ENCODE assay signal across 19 cellular contexts in the genomic region with DNA sequence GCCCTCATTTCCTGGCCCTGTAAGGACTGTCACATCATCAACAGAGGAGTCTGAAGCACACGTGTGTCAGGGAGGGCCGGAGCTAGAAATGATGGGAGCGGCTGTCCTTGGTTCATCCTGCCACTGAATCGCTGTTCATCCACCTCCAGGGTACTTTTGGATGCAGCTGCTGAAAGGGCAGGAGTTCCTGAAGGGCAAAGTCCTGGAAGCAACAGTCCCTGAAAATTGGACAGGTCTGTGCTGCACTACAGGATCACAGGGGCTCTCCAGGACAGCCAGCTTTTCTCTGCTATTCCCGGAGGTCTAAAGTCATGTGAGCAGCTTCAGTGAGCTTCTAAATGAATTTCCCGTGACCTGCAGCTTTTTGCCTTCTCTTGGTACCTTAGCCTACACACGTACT. TPM values are rescaled to one million over a fixed set of nuclear protein-coding genes. Genes with fewer than 3 reads are reported as not detected.
DNase-seq lines count a peak whose midpoint lies in the region; ATAC-seq and TF ChIP-seq lines count a peak whose summit lies in the region.
"Had no signal": no experiment of that assay in that cellular context is flagged by ENCODE, and none has a peak within 500 bp of the region (broad histone marks: within the 10 kb centered on the region; RNA-seq: fewer than 3 reads in every experiment).

No MANE protein-coding gene starts in this region.

- no peak overlapping the region for H3K4me3 ChIP-seq in right lobe of liver
- H3K4me3 ChIP-seq: BLaER1, GM12878, GM23248 had no signal

- TF ChIP-seq POLR2A in right lobe of liver (IDR thresholded peaks at IDR 0.05) = no peak

- H3K27ac ChIP-seq in right lobe of liver = no peak overlapping the region
- H3K27ac ChIP-seq: BLaER1, GM23248, HL-60 had no signal

- peaks cover 2% of the 10 kb centered on the region for H3K36me3 Mint-ChIP-seq in activated T-cell treated with anti-CD3 and anti-CD28 coated beads, Interleukin-2, amount 50 U/mL, for 24 hours (ENCODE audit: low read depth)
- no peaks in the 10 kb centered on the region for H3K36me3 Mint-ChIP-seq in activated T-cell treated with anti-CD3 and anti-CD28 coated beads, Interleukin-2, amount 50 U/mL, for 72 hours (ENCODE audit: insufficient read depth in 2 of 2)
- H3K36me3 Mint-ChIP-seq in dendritic cell treated with granulocyte-macrophage colony-stimulating factor and Interleukin-4, amounts not matched to agents 40 ng/mL and 50 ng/mL, for 4 days (ENCODE audit: low read depth) = no peaks in the 10 kb centered on the region
- H3K36me3 Mint-ChIP-seq: IgD-negative memory B cell had no signal

- H3K4me3 Mint-ChIP-seq in activated T-cell treated with anti-CD3 and anti-CD28 coated beads, Interleukin-2, amount 50 U/mL, for 24 hours = no peak overlapping the region
- H3K4me3 Mint-ChIP-seq in activated T-cell treated with anti-CD3 and anti-CD28 coated beads, Interleukin-2, amount 50 U/mL, for 72 hours = no peak overlapping the region
- H3K4me3 Mint-ChIP-seq in dendritic cell treated with granulocyte-macrophage colony-stimulating factor and Interleukin-4, amounts not matched to agents 40 ng/mL and 50 ng/mL, for 4 days = no peak overlapping the region
- H3K4me3 Mint-ChIP-seq: CD14-positive monocyte, HFFc6, IgD-negative memory B cell had no signal

- H3K9me3 ChIP-seq in right lobe of liver = no peaks in the 10 kb centered on the region
- H3K9me3 ChIP-seq: BLaER1 had no signal

- H3K4me1 ChIP-seq in right lobe of liver = no peaks in the 10 kb centered on the region
- H3K4me1 ChIP-seq: BLaER1 had no signal

- DNase-seq in activated T-cell treated with anti-CD3 and anti-CD28 coated beads, Interleukin-2, amount 50 U/mL, for 24 hours = no peak
- no peak for DNase-seq in activated T-cell treated with anti-CD3 and anti-CD28 coated beads, Interleukin-2, amount 50 U/mL, for 72 hours
- DNase-seq in right lobe of liver (no peak), dedifferentiated amniotic fluid mesenchymal stem cell (ENCODE audit: extremely low spot score) (no peak), cortex of kidney (lab: John Stamatoyannopoulos, UW) (no peak), DMS 273 treated with DMSO at 0.1 percent for 48 hours (lab: John Stamatoyannopoulos, UW) (no peak)
- DNase-seq: 8988T; CD4-positive, alpha-beta memory T cell; DMS53; DND-41; EL; HFFc6 had no signal

- intact Hi-C loops in dendritic cell treated with granulocyte-macrophage colony-stimulating factor and Interleukin-4, amounts not matched to agents 40 ng/mL and 50 ng/mL, for 4 days (cut with micrococcal nuclease) = no loop called here
- intact Hi-C loops in right lobe of liver (cut with DNase I) = no loop called here

- WGBS in right lobe of liver (ENCODE audit: insufficient coverage, low coverage, low lambda C conversion rate, missing lambda C conversion rate) = 65% methylated on average over 3 of the region's 7 CpGs

- no peak for ATAC-seq in activated T-cell treated with anti-CD3 and anti-CD28 coated beads, Interleukin-2, amount 50 U/mL, for 72 hours (replicated peaks in 1 of 2)
- peak in 3 of 4 donors; percentile 35 to 46 (median 45) for ATAC-seq in right lobe of liver
- ATAC-seq: GM12878 had no signal

- H3K27me3 ChIP-seq in right lobe of liver = no peaks in the 10 kb centered on the region
- H3K27me3 ChIP-seq: BLaER1 had no signal

- H3K27me3 Mint-ChIP-seq in activated T-cell treated with anti-CD3 and anti-CD28 coated beads, Interleukin-2, amount 50 U/mL, for 24 hours = no peaks in the 10 kb centered on the region
- no peaks in the 10 kb centered on the region for H3K27me3 Mint-ChIP-seq in activated T-cell treated with anti-CD3 and anti-CD28 coated beads, Interleukin-2, amount 50 U/mL, for 72 hours (ENCODE audit: low read depth)
- peaks cover 2% of the 10 kb centered on the region for H3K27me3 Mint-ChIP-seq in dendritic cell treated with granulocyte-macrophage colony-stimulating factor and Interleukin-4, amounts not matched to agents 40 ng/mL and 50 ng/mL, for 4 days
- H3K27me3 Mint-ChIP-seq: CD4-positive, alpha-beta memory T cell; IgD-negative memory B cell had no signal

- TF ChIP-seq CTCF in right lobe of liver (IDR thresholded peaks at IDR 0.05) = no peak

- H3K9me3 Mint-ChIP-seq in activated T-cell treated with anti-CD3 and anti-CD28 coated beads, Interleukin-2, amount 50 U/mL, for 24 hours = no peaks in the 10 kb centered on the region
- no peaks in the 10 kb centered on the region for H3K9me3 Mint-ChIP-seq in activated T-cell treated with anti-CD3 and anti-CD28 coated beads, Interleukin-2, amount 50 U/mL, for 72 hours
- H3K9me3 Mint-ChIP-seq in dendritic cell treated with granulocyte-macrophage colony-stimulating factor and Interleukin-4, amounts not matched to agents 40 ng/mL and 50 ng/mL, for 4 days = no peaks in the 10 kb centered on the region
- H3K9me3 Mint-ChIP-seq: CD14-positive monocyte; CD4-positive, alpha-beta memory T cell; IgD-negative memory B cell had no signal

- H3K4me1 Mint-ChIP-seq in activated T-cell treated with anti-CD3 and anti-CD28 coated beads, Interleukin-2, amount 50 U/mL, for 24 hours (ENCODE audit: low read depth) = peaks cover 14% of the 10 kb centered on the region
- H3K4me1 Mint-ChIP-seq in activated T-cell treated with anti-CD3 and anti-CD28 coated beads, Interleukin-2, amount 50 U/mL, for 72 hours (ENCODE audit: low read depth) = peaks cover 12% of the 10 kb centered on the region
- H3K4me1 Mint-ChIP-seq in dendritic cell treated with granulocyte-macrophage colony-stimulating factor and Interleukin-4, amounts not matched to agents 40 ng/mL and 50 ng/mL, for 4 days (ENCODE audit: low read depth) = peaks cover 21% of the 10 kb centered on the region
- H3K4me1 Mint-ChIP-seq: IgD-negative memory B cell had no signal

- H3K36me3 ChIP-seq in right lobe of liver = no peaks in the 10 kb centered on the region
- H3K36me3 ChIP-seq: BLaER1 had no signal

- peak overlapping the region; percentile 4 for H3K27ac Mint-ChIP-seq in activated T-cell treated with anti-CD3 and anti-CD28 coated beads, Interleukin-2, amount 50 U/mL, for 24 hours
- H3K27ac Mint-ChIP-seq in activated T-cell treated with anti-CD3 and anti-CD28 coated beads, Interleukin-2, amount 50 U/mL, for 72 hours = no peak overlapping the region
- H3K27ac Mint-ChIP-seq in dendritic cell treated with granulocyte-macrophage colony-stimulating factor and Interleukin-4, amounts not matched to agents 40 ng/mL and 50 ng/mL, for 4 days = peak overlapping the region; percentile 84
- H3K27ac Mint-ChIP-seq: HFFc6 had no signal

RNA-seq across cellular contexts. Expression of gene POU6F1, which starts 17.7 kb away (rescaled TPM):
- total RNA-seq in activated T-cell treated with anti-CD3 and anti-CD28 coated beads, Interleukin-2, amount 50 U/mL, for 72 hours = 10 to 100 TPM; 12.0 to 16.0 TPM
- 1 to 10 TPM; 2.5 to 7.0 (median 3.6) TPM for total RNA-seq in right lobe of liver

RNA-seq across cellular contexts. Expression of gene TFCP2, which starts 27.2 kb away (rescaled TPM):
- total RNA-seq in activated T-cell treated with anti-CD3 and anti-CD28 coated beads, Interleukin-2, amount 50 U/mL, for 72 hours = 10 to 100 TPM; 36.9 to 49.2 TPM
- 1 to 10 TPM; 6.3 to 9.4 (median 7.3) TPM for total RNA-seq in right lobe of liver

RNA-seq across cellular contexts. Expression of gene DAZAP2, which starts 38.5 kb away (rescaled TPM):
- total RNA-seq in activated T-cell treated with anti-CD3 and anti-CD28 coated beads, Interleukin-2, amount 50 U/mL, for 72 hours = 100 to 1,000 TPM; 114 TPM
- total RNA-seq in right lobe of liver = 100 to 1,000 TPM in 3 of 6 experiments, 10 to 100 TPM in 3; 69.0 to 123 (median 108) TPM

Comparison
In these comparisons a context has a peak if more than half of its experiments do, and no peak if none do; other contexts are left out.
1. ATAC-seq: peak in right lobe of liver (3 of 4); none in activated T-cell treated with anti-CD3 and anti-CD28 coated beads, Interleukin-2, amount 50 U/mL, for 72 hours (0 of 2).